23 cellular contexts compared by ENCODE assay signal in genomic region chr1:209657918-209658317, GRCh38. TPM values are rescaled to one million over a fixed set of nuclear protein-coding genes. Genes with fewer than 3 reads are reported as not detected.
"Had no signal": no experiment of that assay in that cellular context is flagged by ENCODE, and none has a peak within 500 bp of the region (broad histone marks: within the 10 kb centered on the region; RNA-seq: fewer than 3 reads in every experiment).

No MANE protein-coding gene starts in this region.

- H3K9me3 ChIP-seq: right atrium auricular region had no signal

- H3K36me3 ChIP-seq: brain microvascular endothelial cell, right atrium auricular region had no signal

- H3K27me3 Mint-ChIP-seq: effector memory CD8-positive, alpha-beta T cell had no signal

- ATAC-seq: left ventricle myocardium superior, WTC11 had no signal

- H3K4me3 ChIP-seq: right atrium auricular region had no signal

- H3K27ac ChIP-seq: brain microvascular endothelial cell, right atrium auricular region had no signal

- H3K4me3 Mint-ChIP-seq: activated T-cell treated with anti-CD3 and anti-CD28 coated beads, Interleukin-2, amount 50 U/mL, for 72 hours; dendritic cell treated with granulocyte-macrophage colony-stimulating factor and Interleukin-4, amounts not matched to agents 40 ng/mL and 50 ng/mL, for 4 days; effector memory CD8-positive, alpha-beta T cell; natural killer cell treated with Interleukin-12 subunit alpha and Interleukin-12 subunit beta and Interleukin-15 and Interleukin-18, amount 100 ng/mL, for 72 hours; stimulated activated naive CD8-positive, alpha-beta T cell treated with anti-CD3 and anti-CD28 coated beads, Interleukin-15, Interleukin-2, amounts not matched to agents 100 ng/mL and 50 ng/mL, for 24 hours; type B pancreatic cell; WTC11 had no signal

- H3K36me3 Mint-ChIP-seq: natural killer cell treated with Interleukin-12 subunit alpha and Interleukin-12 subunit beta and Interleukin-15 and Interleukin-18, amount 100 ng/mL, for 72 hours; type B pancreatic cell; WTC11 had no signal

- DNase-seq: activated CD4-positive, alpha-beta T cell treated with anti-CD3 and anti-CD28 coated beads for 48 hours; activated gamma-delta T cell treated with Interleukin-2 at 50 U/mL for 16 hours; anterior cingulate cortex; brain microvascular endothelial cell; cerebellar nuclear complex; effector memory CD8-positive, alpha-beta T cell; erythroblast; hippocampal formation; left ventricle myocardium superior; nucleus accumbens; posterior cingulate gyrus; stimulated activated CD4-positive, alpha-beta T cell treated with anti-CD3 and anti-CD28 coated beads, Interleukin-4, amount 100 ng/mL, for 4 hours; stimulated activated CD8-positive, alpha-beta memory T cell treated with anti-CD3 and anti-CD28 coated beads, Interleukin-4, amount 100 ng/mL, for 48 hours; T-helper 2 cell had no signal

- H3K9me3 Mint-ChIP-seq: activated T-cell treated with anti-CD3 and anti-CD28 coated beads, Interleukin-2, amount 50 U/mL, for 72 hours; dendritic cell treated with granulocyte-macrophage colony-stimulating factor and Interleukin-4, amounts not matched to agents 40 ng/mL and 50 ng/mL, for 4 days; effector memory CD8-positive, alpha-beta T cell; natural killer cell treated with Interleukin-12 subunit alpha and Interleukin-12 subunit beta and Interleukin-15 and Interleukin-18, amount 100 ng/mL, for 72 hours; stimulated activated naive CD8-positive, alpha-beta T cell treated with anti-CD3 and anti-CD28 coated beads, Interleukin-15, Interleukin-2, amounts not matched to agents 100 ng/mL and 50 ng/mL, for 24 hours; type B pancreatic cell; WTC11 had no signal

- FAIRE-seq: small intestine, TTC549 had no signal

- H3K27me3 ChIP-seq: brain microvascular endothelial cell, right atrium auricular region had no signal

- H3K27ac Mint-ChIP-seq: activated T-cell treated with anti-CD3 and anti-CD28 coated beads, Interleukin-2, amount 50 U/mL, for 72 hours; stimulated activated naive CD8-positive, alpha-beta T cell treated with anti-CD3 and anti-CD28 coated beads, Interleukin-15, Interleukin-2, amounts not matched to agents 100 ng/mL and 50 ng/mL, for 24 hours had no signal

RNA-seq across cellular contexts. Expression of gene HSD11B1, which starts 46.7 kb away (rescaled TPM):
- total RNA-seq: WTC11 had no signal
